In genomic region chr4:174318829-174319764, GRCh38 we compare ENCODE assay signal across 8 cellular contexts. TPM values are rescaled to one million over a fixed set of nuclear protein-coding genes. Genes with fewer than 3 reads are reported as not detected.
A peak's percentile ranks its signal among the peaks of the same experiment; 100 is the strongest.
DNase-seq lines count a peak whose midpoint lies in the region; ATAC-seq and TF ChIP-seq lines count a peak whose summit lies in the region.

No MANE protein-coding gene starts in this region.

- no peak overlapping the region for H3K9ac ChIP-seq in SU-DHL-6 (ENCODE audit: low read length)

- H3K9me3 ChIP-seq in SU-DHL-6 (ENCODE audit: insufficient read depth, low read length): no peaks in the 10 kb centered on the region

- H3K4me3 Mint-ChIP-seq in type B pancreatic cell: no peak overlapping the region

- H3K27ac Mint-ChIP-seq in type B pancreatic cell: no peak overlapping the region

- H3K4me1 Mint-ChIP-seq in type B pancreatic cell (ENCODE audit: unreplicated experiment): no peaks in the 10 kb centered on the region

- no peak for TF ChIP-seq POLR2A in lower leg skin (IDR thresholded peaks at IDR 0.05)

- no peak overlapping the region for H3K27ac ChIP-seq in SU-DHL-6 (ENCODE audit: low read depth, low read length)

- no peaks in the 10 kb centered on the region for H3F3A ChIP-seq in SU-DHL-6 (ENCODE audit: insufficient read depth)

- H3K27me3 Mint-ChIP-seq in type B pancreatic cell: no peaks in the 10 kb centered on the region

- intact Hi-C loops in lower leg skin (cut with DNase I; ENCODE audit: low total_unique reads): no loop called here

- 71 to 73% methylated on average over 8 of the region's 8 CpGs for WGBS in lower leg skin, 2 donors

- H2AFZ ChIP-seq in SU-DHL-6 (ENCODE audit: low read depth, low read length, severe bottlenecking): no peak overlapping the region

- H3K9me2 ChIP-seq in SU-DHL-6 (replicated peaks; ENCODE audit: insufficient read depth, low read length): no peaks in the 10 kb centered on the region

- no peak overlapping the region for H3K4me2 ChIP-seq in SU-DHL-6 (ENCODE audit: low read depth, low read length, poor library complexity, severe bottlenecking)

- H3K9me3 Mint-ChIP-seq in type B pancreatic cell: no peaks in the 10 kb centered on the region

- peaks cover 5% of the 10 kb centered on the region for H3K36me3 Mint-ChIP-seq in type B pancreatic cell

- DNase-seq in NCI-H2029 treated with DMSO at 0.1 percent for 48 hours (lab: John Stamatoyannopoulos, UW) (peak; percentile 1), NCI-H2029 (lab: John Stamatoyannopoulos, UW) (no peak), iPS-NIHi11 (ENCODE audit: low spot score) (peak; percentile 13), type B pancreatic cell (ENCODE audit: extremely low spot score, unreplicated experiment) (no peak), MV-4-11 (lab: John Stamatoyannopoulos, UW) (no peak), lower leg skin (ENCODE audit: low spot score in 2 of 2) (no peak)

- H4K20me1 ChIP-seq in SU-DHL-6 (ENCODE audit: low read depth, low read length): no peaks in the 10 kb centered on the region

- H3K79me2 ChIP-seq in SU-DHL-6 (ENCODE audit: insufficient read depth, low read length): no peaks in the 10 kb centered on the region

- peak; percentile 47 for ATAC-seq in HG03196 (IDR thresholded peaks at IDR 0.05; ENCODE audit: unreplicated experiment)

- H3K4me3 ChIP-seq in SU-DHL-6 (ENCODE audit: insufficient read depth, low read length, poor library complexity, severe bottlenecking): no peak overlapping the region
- H3K4me3 ChIP-seq in lower leg skin (ENCODE audit: low read depth, poor library complexity, severe bottlenecking): no peak overlapping the region

- H3K36me3 ChIP-seq in SU-DHL-6 (ENCODE audit: low read length): peaks cover 8% of the 10 kb centered on the region; the same call in 1 of the 2 replicates

- peak; percentile 58 for TF ChIP-seq CTCF in SU-DHL-6 (IDR thresholded peaks at IDR 0.05; ENCODE audit: insufficient read depth, low read length, poor library complexity, severe bottlenecking)
- TF ChIP-seq CTCF in type B pancreatic cell (conservative IDR thresholded peaks at IDR 0.05): peak; percentile 89
- no peak for TF ChIP-seq CTCF in lower leg skin (IDR thresholded peaks at IDR 0.05)

- H3K27me3 ChIP-seq in SU-DHL-6 (ENCODE audit: low read length): no peaks in the 10 kb centered on the region

RNA-seq across cellular contexts. Expression of gene CEP44, which starts 35.4 kb away (rescaled TPM):
- total RNA-seq in type B pancreatic cell (ENCODE audit: low replicate concordance) (15.2 and 19.1 TPM in 2 replicates), lower leg skin (10 to 100 TPM; 10.2 to 32.5 (median 12.7) TPM)

RNA-seq across cellular contexts. Expression of gene FBXO8, which starts 35.6 kb away (rescaled TPM):
- total RNA-seq in type B pancreatic cell (ENCODE audit: low replicate concordance) (17.7 and 25.1 TPM in 2 replicates), lower leg skin (10 to 100 TPM; 35.6 to 58.3 (median 47.2) TPM)

Comparison
In these comparisons a context has a peak if more than half of its experiments do, and no peak if none do; other contexts are left out.
1. DNase-seq: peak in NCI-H2029 treated with DMSO at 0.1 percent for 48 hours (single experiment) and iPS-NIHi11 (single experiment); none in NCI-H2029 (single experiment), type B pancreatic cell (single experiment), MV-4-11 (single experiment) and lower leg skin (0 of 2).
2. CTCF ChIP-seq: peak in SU-DHL-6 (single experiment) and type B pancreatic cell (single experiment); none in lower leg skin (0 of 3).